In the genomic region with DNA sequence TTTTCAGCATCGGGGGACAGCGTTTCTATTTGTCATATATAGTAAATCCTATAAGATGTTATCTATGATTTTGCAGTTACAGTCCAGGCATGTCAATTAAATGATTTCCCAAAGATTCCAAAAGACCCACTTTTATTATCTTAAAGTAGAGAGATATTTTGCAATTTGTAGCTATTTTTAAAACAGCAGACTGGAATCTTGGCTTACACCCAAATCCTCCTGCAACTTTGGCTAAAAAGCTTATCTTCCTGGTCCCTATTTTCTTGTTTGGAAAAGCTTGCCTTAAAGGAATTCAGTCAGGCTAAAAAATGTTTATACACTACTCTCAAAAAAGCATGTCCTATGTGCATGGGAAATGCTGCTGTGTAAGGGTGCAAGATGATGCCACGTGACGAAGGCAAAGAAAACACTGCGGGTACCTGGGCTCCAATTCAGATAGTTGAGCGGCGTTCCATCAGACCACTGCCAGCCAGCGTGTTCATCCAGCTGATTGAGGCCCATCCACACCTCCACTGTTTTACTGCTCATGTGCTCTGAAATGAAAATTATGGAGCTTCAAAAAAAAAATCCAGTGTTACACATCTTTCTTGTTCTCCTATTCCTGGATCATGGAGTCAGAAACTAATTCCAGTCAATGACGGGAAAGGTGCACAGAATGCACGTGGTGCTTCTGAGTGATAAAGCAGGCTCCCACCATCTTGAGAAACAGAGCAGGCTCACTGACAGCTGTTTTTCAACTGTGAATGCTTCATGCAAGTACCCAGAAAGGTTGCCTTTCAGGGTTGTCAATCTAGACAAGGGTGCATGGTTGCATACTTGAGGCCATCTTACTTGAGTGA, we compare ENCODE assay signal across 21 cellular contexts. TPM values are rescaled to one million over a fixed set of nuclear protein-coding genes. Genes with fewer than 3 reads are reported as not detected.
DNase-seq lines count a peak whose midpoint lies in the region; ATAC-seq and TF ChIP-seq lines count a peak whose summit lies in the region.
"Had no signal": no experiment of that assay in that cellular context is flagged by ENCODE, and none has a peak within 500 bp of the region (broad histone marks: within the 10 kb centered on the region; RNA-seq: fewer than 3 reads in every experiment).

No MANE protein-coding gene starts in this region.

- no peaks in the 10 kb centered on the region for H3K27me3 Mint-ChIP-seq in HFFc6 (ENCODE audit: insufficient read depth)
- no peaks in the 10 kb centered on the region for H3K27me3 Mint-ChIP-seq in glutamatergic neuron (ENCODE audit: unreplicated experiment)

- peaks cover 2% of the 10 kb centered on the region for H3K36me3 ChIP-seq in brain microvascular endothelial cell (replicated peaks)
- H3K36me3 ChIP-seq in heart right ventricle, result no peaks in the 10 kb centered on the region
- H3K36me3 ChIP-seq in thyroid gland, result peaks cover 0 to 4% of the 10 kb centered on the region in 2 donors
- H3K36me3 ChIP-seq: colonic mucosa had no signal

- H3K9me3 Mint-ChIP-seq in HFFc6, result no peaks in the 10 kb centered on the region
- no peaks in the 10 kb centered on the region for H3K9me3 Mint-ChIP-seq in glutamatergic neuron (ENCODE audit: unreplicated experiment)
- H3K9me3 Mint-ChIP-seq: activated CD4-positive, alpha-beta memory T cell treated with anti-CD3 and anti-CD28 coated beads for 36 hours; natural killer cell treated with Interleukin-12 subunit alpha and Interleukin-12 subunit beta and Interleukin-15 and Interleukin-18, amount 100 ng/mL, for 72 hours had no signal

- peak in 1 of 2 donors; percentile 46 for TF ChIP-seq POLR2A in thyroid gland (IDR thresholded peaks at IDR 0.05)

- intact Hi-C loops in heart right ventricle (cut with DNase I), result no loop called here
- intact Hi-C loops in thyroid gland (cut with DNase I), result no loop called here

- H3K27ac Mint-ChIP-seq in HFFc6 (no peak overlapping the region), glutamatergic neuron (ENCODE audit: unreplicated experiment) (no peak overlapping the region)
- H3K27ac Mint-ChIP-seq: activated CD4-positive, alpha-beta memory T cell treated with anti-CD3 and anti-CD28 coated beads for 36 hours; activated naive CD8-positive, alpha-beta T cell; CD4-positive, CD25-positive, alpha-beta regulatory T cell; natural killer cell treated with Interleukin-12 subunit alpha and Interleukin-12 subunit beta and Interleukin-15 and Interleukin-18, amount 100 ng/mL, for 72 hours had no signal

- TF ChIP-seq CTCF in HFFc6 (IDR thresholded peaks at IDR 0.05), result no peak
- no peak for TF ChIP-seq CTCF in brain microvascular endothelial cell (IDR thresholded peaks at IDR 0.05; ENCODE audit: low read depth, low read length, missing control alignments)
- no peak for TF ChIP-seq CTCF in heart right ventricle (IDR thresholded peaks at IDR 0.05)
- no peak for TF ChIP-seq CTCF in thyroid gland (IDR thresholded peaks at IDR 0.05)
- TF ChIP-seq CTCF in glutamatergic neuron (IDR thresholded peaks at IDR 0.05; ENCODE audit: partially characterized antibody, unreplicated experiment), result no peak

- no peaks in the 10 kb centered on the region for H3K9me3 ChIP-seq in heart right ventricle
- H3K9me3 ChIP-seq in thyroid gland, result no peaks in the 10 kb centered on the region
- H3K9me3 ChIP-seq: colonic mucosa had no signal

- H3K4me1 ChIP-seq in heart right ventricle (peaks cover 0 to 21% (median 14%) of the 10 kb centered on the region in 9 donors), thyroid gland (peaks cover 26 to 31% of the 10 kb centered on the region in 2 donors)
- H3K4me1 ChIP-seq: colonic mucosa had no signal

- peaks cover 13% of the 10 kb centered on the region for H3K4me1 Mint-ChIP-seq in HFFc6 (ENCODE audit: low read depth)
- no peaks in the 10 kb centered on the region for H3K4me1 Mint-ChIP-seq in glutamatergic neuron (ENCODE audit: low read depth, unreplicated experiment)
- H3K4me1 Mint-ChIP-seq: CD4-positive, CD25-positive, alpha-beta regulatory T cell had no signal

- in situ Hi-C loops in brain microvascular endothelial cell (cut with HindIII; ENCODE audit: low pct_ligation_motif_present, low sequenced_read_pairs), result no loop called here

- no peaks in the 10 kb centered on the region for H3K27me3 ChIP-seq in brain microvascular endothelial cell (replicated peaks)
- no peaks in the 10 kb centered on the region for H3K27me3 ChIP-seq in heart right ventricle
- no peaks in the 10 kb centered on the region for H3K27me3 ChIP-seq in thyroid gland
- H3K27me3 ChIP-seq: colonic mucosa had no signal

- ATAC-seq in heart right ventricle, result peak in 7 of 8 donors; percentile 25 to 63 (median 43)
- ATAC-seq: GM12878, PC-3 had no signal

- 27 to 41% methylated on average over 10 of the region's 10 CpGs for WGBS in heart right ventricle, 2 donors
- WGBS in thyroid gland, 2 donors, result 27 to 34% methylated on average over 10 of the region's 10 CpGs

- H3K4me3 Mint-ChIP-seq in HFFc6 (no peak overlapping the region), glutamatergic neuron (ENCODE audit: unreplicated experiment) (no peak overlapping the region)
- H3K4me3 Mint-ChIP-seq: activated CD4-positive, alpha-beta memory T cell treated with anti-CD3 and anti-CD28 coated beads for 36 hours; activated naive CD8-positive, alpha-beta T cell; CD4-positive, CD25-positive, alpha-beta regulatory T cell; natural killer cell treated with Interleukin-12 subunit alpha and Interleukin-12 subunit beta and Interleukin-15 and Interleukin-18, amount 100 ng/mL, for 72 hours had no signal

- DNase-seq in HFFc6 (peak; percentile 27), brain microvascular endothelial cell (peak; percentile 25), heart right ventricle (no peak), thyroid gland (peak; percentile 79 to 87), epidermal melanocyte (ENCODE audit: insufficient read length, low spot score) (no peak), glutamatergic neuron (no peak), HuH-7 (ENCODE audit: low spot score) (no peak)
- DNase-seq: activated CD4-positive, alpha-beta memory T cell treated with anti-CD3 and anti-CD28 coated beads for 36 hours; activated T-cell treated with anti-CD3 and anti-CD28 coated beads, Interleukin-2, amount 50 U/mL, for 48 hours; CD4-positive, CD25-positive, alpha-beta regulatory T cell; colonic mucosa; MM.1S; NCI-H187 treated with DMSO at 0.1 percent for 48 hours; NCI-H510A; PC-3; retina; stimulated activated CD4-positive, alpha-beta T cell treated with anti-CD3 and anti-CD28 coated beads, Interleukin-1b, Interleukin-23, amount 100 ng/mL, for 48 hours had no signal

- H3K27ac ChIP-seq in brain microvascular endothelial cell, result no peak overlapping the region
- no peak overlapping the region for H3K27ac ChIP-seq in heart right ventricle
- peak overlapping the region; percentile 75 to 93 (median 84) for H3K27ac ChIP-seq in thyroid gland
- H3K27ac ChIP-seq: colonic mucosa had no signal

- no peaks in the 10 kb centered on the region for H3K36me3 Mint-ChIP-seq in HFFc6 (ENCODE audit: low read depth)
- H3K36me3 Mint-ChIP-seq in glutamatergic neuron (ENCODE audit: unreplicated experiment), result no peaks in the 10 kb centered on the region
- H3K36me3 Mint-ChIP-seq: activated CD4-positive, alpha-beta memory T cell treated with anti-CD3 and anti-CD28 coated beads for 36 hours; activated naive CD8-positive, alpha-beta T cell; CD4-positive, CD25-positive, alpha-beta regulatory T cell; natural killer cell treated with Interleukin-12 subunit alpha and Interleukin-12 subunit beta and Interleukin-15 and Interleukin-18, amount 100 ng/mL, for 72 hours had no signal

- H3K4me3 ChIP-seq in brain microvascular endothelial cell (ENCODE audit: low read depth, low read length) (no peak overlapping the region), heart right ventricle (no peak overlapping the region), thyroid gland (replicated peaks in 1 of 3) (no peak overlapping the region)
- H3K4me3 ChIP-seq: colonic mucosa, GM12878, lung had no signal

RNA-seq across cellular contexts. Expression of gene PLA2R1, which starts 33.8 kb away (rescaled TPM):
- 1 to 10 TPM; 3.2 to 6.3 (median 3.3) TPM for total RNA-seq in HFFc6 (2021; fragmentation: NEBNext Ultra II Directional; extraction: Animal tissue kit (Norgen Biotek cat#: 25700))
- total RNA-seq in heart right ventricle, result 1 to 10 TPM; 1.5 to 3.7 (median 2.9) TPM
- polyA plus RNA-seq in heart right ventricle, result 1 to 10 TPM in 1 of 2 donors, under 1 TPM in 1; 0.38 to 1.7 TPM
- total RNA-seq in thyroid gland, result 100 to 1,000 TPM in 3 of 4 donors, 10 to 100 TPM in 1; 86.0 to 246 (median 152) TPM
- total RNA-seq in glutamatergic neuron (ENCODE audit: unreplicated experiment), result 0.34 TPM
- total RNA-seq: activated CD4-positive, alpha-beta memory T cell treated with anti-CD3 and anti-CD28 coated beads for 36 hours; CD4-positive, CD25-positive, alpha-beta regulatory T cell; GM12878; natural killer cell treated with Interleukin-12 subunit alpha and Interleukin-12 subunit beta and Interleukin-15 and Interleukin-18, amount 100 ng/mL, for 72 hours had no signal
- polyA plus RNA-seq: CD4-positive, CD25-positive, alpha-beta regulatory T cell had no signal

Comparison
In these comparisons a context has a peak if more than half of its experiments do, and no peak if none do; other contexts are left out.
1. DNase-seq: peak in HFFc6 (single experiment), brain microvascular endothelial cell (single experiment) and thyroid gland (2 of 2); none in heart right ventricle (0 of 2), epidermal melanocyte (single experiment), glutamatergic neuron (single experiment) and HuH-7 (single experiment).
2. H3K27ac ChIP-seq: peak in thyroid gland (3 of 3); none in brain microvascular endothelial cell (single experiment) and heart right ventricle (0 of 10).
3. RNA of gene PLA2R1, which starts 33.8 kb away (total RNA-seq): 86.0 to 246 TPM in thyroid gland; 3.2 to 6.3 TPM in HFFc6, 1.5 to 3.7 TPM in heart right ventricle and 0.34 TPM in glutamatergic neuron (single experiment); every median in the first group is over 10 times any median in the second.